In genomic region chr17:77862890-77863813, GRCh38 we compare ENCODE assay signal across 15 cellular contexts.
DNase-seq lines count a peak whose midpoint lies in the region; ATAC-seq and TF ChIP-seq lines count a peak whose summit lies in the region.
"Had no signal": no experiment of that assay in that cellular context is flagged by ENCODE, and none has a peak within 500 bp of the region (broad histone marks: within the 10 kb centered on the region; RNA-seq: fewer than 3 reads in every experiment).

No MANE protein-coding gene starts in this region.

- no peaks in the 10 kb centered on the region for H3K36me3 Mint-ChIP-seq in activated naive CD8-positive, alpha-beta T cell treated with anti-CD3 and anti-CD28 coated beads, Interleukin-2, amount 10 ng/mL, durations not matched to agents 7 days and 5 days
- no peaks in the 10 kb centered on the region for H3K36me3 Mint-ChIP-seq in activated naive CD8-positive, alpha-beta T cell treated with anti-CD3 and anti-CD28 coated beads, Interleukin-2, amount 50 U/mL, for 24 hours (ENCODE audit: low read depth)
- H3K36me3 Mint-ChIP-seq in immature natural killer cell: peaks cover 0 to 4% (median 0%) of the 10 kb centered on the region in 3 donors

- no peak for TF ChIP-seq CTCF in transverse colon (IDR thresholded peaks at IDR 0.05)

- peaks cover 12% of the 10 kb centered on the region for H3K4me1 Mint-ChIP-seq in activated naive CD8-positive, alpha-beta T cell treated with anti-CD3 and anti-CD28 coated beads, Interleukin-2, amount 10 ng/mL, durations not matched to agents 7 days and 5 days
- H3K4me1 Mint-ChIP-seq in activated naive CD8-positive, alpha-beta T cell treated with anti-CD3 and anti-CD28 coated beads, Interleukin-2, amount 50 U/mL, for 24 hours: peaks cover 19% of the 10 kb centered on the region
- peaks cover 61 to 73% of the 10 kb centered on the region in 2 donors for H3K4me1 Mint-ChIP-seq in immature natural killer cell

- no peaks in the 10 kb centered on the region for H3K9me3 ChIP-seq in SJCRH30 (replicated peaks)
- H3K9me3 ChIP-seq in transverse colon: no peaks in the 10 kb centered on the region

- ATAC-seq in activated naive CD8-positive, alpha-beta T cell treated with anti-CD3 and anti-CD28 coated beads, Interleukin-2, amount 10 ng/mL, durations not matched to agents 7 days and 5 days (ENCODE audit: low read depth): no peak
- ATAC-seq in activated naive CD8-positive, alpha-beta T cell treated with anti-CD3 and anti-CD28 coated beads, Interleukin-2, amount 50 U/mL, for 24 hours: no peak
- ATAC-seq in activated CD4-positive, CD25-positive, alpha-beta regulatory T cell treated with anti-CD3 and anti-CD28 coated beads, Interleukin-2, amount 50 U/mL, for 24 hours: no peak
- no peak for ATAC-seq in HG03469 (IDR thresholded peaks at IDR 0.05; ENCODE audit: unreplicated experiment)

- 64 to 100% methylated on average over 3 to 14 of the region's 14 CpGs for WGBS in transverse colon (ENCODE audit: low coverage in 1 of 2), 2 donors

- H3K27ac ChIP-seq in SJCRH30: peak overlapping the region; percentile 44
- H3K27ac ChIP-seq in transverse colon: peak overlapping the region in 3 of 4 donors; percentile 56 to 68 (median 67)
- H3K27ac ChIP-seq: parathyroid adenoma had no signal

- H3K4me3 Mint-ChIP-seq in activated naive CD8-positive, alpha-beta T cell treated with anti-CD3 and anti-CD28 coated beads, Interleukin-2, amount 10 ng/mL, durations not matched to agents 7 days and 5 days: no peak overlapping the region
- H3K4me3 Mint-ChIP-seq in activated naive CD8-positive, alpha-beta T cell treated with anti-CD3 and anti-CD28 coated beads, Interleukin-2, amount 50 U/mL, for 24 hours: no peak overlapping the region
- peak overlapping the region; percentile 90 to 94 (median 92) for H3K4me3 Mint-ChIP-seq in immature natural killer cell
- H3K4me3 Mint-ChIP-seq: activated T-cell treated with anti-CD3 and anti-CD28 coated beads, Interleukin-2, amount 50 U/mL, for 4 hours had no signal

- peaks cover 4% of the 10 kb centered on the region for H3K9me3 Mint-ChIP-seq in activated naive CD8-positive, alpha-beta T cell treated with anti-CD3 and anti-CD28 coated beads, Interleukin-2, amount 10 ng/mL, durations not matched to agents 7 days and 5 days
- H3K9me3 Mint-ChIP-seq in activated naive CD8-positive, alpha-beta T cell treated with anti-CD3 and anti-CD28 coated beads, Interleukin-2, amount 50 U/mL, for 24 hours: no peaks in the 10 kb centered on the region
- no peaks in the 10 kb centered on the region for H3K9me3 Mint-ChIP-seq in immature natural killer cell
- H3K9me3 Mint-ChIP-seq: activated T-cell treated with anti-CD3 and anti-CD28 coated beads, Interleukin-2, amount 50 U/mL, for 4 hours had no signal

- H3K27me3 ChIP-seq in SJCRH30 (no peaks in the 10 kb centered on the region), transverse colon (no peaks in the 10 kb centered on the region)

- peak overlapping the region; percentile 42 for H3K27ac Mint-ChIP-seq in activated naive CD8-positive, alpha-beta T cell treated with anti-CD3 and anti-CD28 coated beads, Interleukin-2, amount 10 ng/mL, durations not matched to agents 7 days and 5 days
- no peak overlapping the region for H3K27ac Mint-ChIP-seq in activated naive CD8-positive, alpha-beta T cell treated with anti-CD3 and anti-CD28 coated beads, Interleukin-2, amount 50 U/mL, for 24 hours
- H3K27ac Mint-ChIP-seq in immature natural killer cell: peak overlapping the region; percentile 86 to 97 (median 96)

- POLR2A ChIA-PET in activated naive CD8-positive, alpha-beta T cell treated with anti-CD3 and anti-CD28 coated beads, Interleukin-2, amount 10 ng/mL, durations not matched to agents 7 days and 5 days (lab: Charles Lee): interaction anchor here (0.9 to 2.0 kb wide), 3 partner anchors 18 to 95 kb away, joined by 3 to 6 read pairs (median 3); partner anchors contain the start of gene TNRC6C

- H3K4me1 ChIP-seq in SJCRH30 (peaks cover 19% of the 10 kb centered on the region), transverse colon (peaks cover 8 to 23% (median 16%) of the 10 kb centered on the region in 4 donors)

- H3K36me3 ChIP-seq in SJCRH30 (no peaks in the 10 kb centered on the region), transverse colon (no peaks in the 10 kb centered on the region)

- intact Hi-C loops in transverse colon (cut with DNase I; ENCODE audit: low total_unique reads): no loop called here

- no peak for TF ChIP-seq EP300 in transverse colon (IDR thresholded peaks at IDR 0.05; ENCODE audit: low read depth)

- TF ChIP-seq POLR2A in transverse colon (IDR thresholded peaks at IDR 0.05): no peak

- in situ Hi-C loops in transverse colon (cut with MboI; ENCODE audit: low pct_ligation_motif_present in 1 of 4, low pct_unique_long_range_greater_than_20kb in 1 of 4, low sequenced_read_pairs in 3 of 4): no loop called here

- H3K27me3 Mint-ChIP-seq in activated naive CD8-positive, alpha-beta T cell treated with anti-CD3 and anti-CD28 coated beads, Interleukin-2, amount 10 ng/mL, durations not matched to agents 7 days and 5 days: peaks cover 3% of the 10 kb centered on the region
- H3K27me3 Mint-ChIP-seq in activated naive CD8-positive, alpha-beta T cell treated with anti-CD3 and anti-CD28 coated beads, Interleukin-2, amount 50 U/mL, for 24 hours: no peaks in the 10 kb centered on the region
- peaks cover 1 to 9% (median 3%) of the 10 kb centered on the region in 3 donors for H3K27me3 Mint-ChIP-seq in immature natural killer cell (ENCODE audit: low read depth in 3 of 3)

- H3K4me3 ChIP-seq in SJCRH30: peak overlapping the region; percentile 35
- no peak overlapping the region for H3K4me3 ChIP-seq in transverse colon

- DNase-seq in activated naive CD8-positive, alpha-beta T cell treated with anti-CD3 and anti-CD28 coated beads, Interleukin-2, amount 10 ng/mL, durations not matched to agents 7 days and 5 days: no peak
- no peak for DNase-seq in activated naive CD8-positive, alpha-beta T cell treated with anti-CD3 and anti-CD28 coated beads, Interleukin-2, amount 50 U/mL, for 24 hours
- DNase-seq in SJCRH30: peak; percentile 78 to 86
- DNase-seq in immature natural killer cell: no peak
- DNase-seq in transverse colon: no peak
- no peak for DNase-seq in cortex of kidney (lab: John Stamatoyannopoulos, UW)
- DNase-seq: activated CD4-positive, alpha-beta T cell treated with anti-CD3 and anti-CD28 coated beads for 1 hour; activated T-cell treated with anti-CD3 and anti-CD28 coated beads, Interleukin-2, amount 50 U/mL, for 4 hours; amniotic stem cell; mesenchymal stem cell; NCI-H1092; NCI-H226 had no signal

Comparison
In these comparisons a context has a peak if more than half of its experiments do, and no peak if none do; other contexts are left out.
1. DNase-seq: peak in SJCRH30 (2 of 2); none in activated naive CD8-positive, alpha-beta T cell treated with anti-CD3 and anti-CD28 coated beads, Interleukin-2, amount 10 ng/mL, durations not matched to agents 7 days and 5 days (single experiment), activated naive CD8-positive, alpha-beta T cell treated with anti-CD3 and anti-CD28 coated beads, Interleukin-2, amount 50 U/mL, for 24 hours (single experiment), immature natural killer cell (0 of 3), transverse colon (single experiment) and cortex of kidney (single experiment).
2. H3K4me3 Mint-ChIP-seq: peak in immature natural killer cell (5 of 5); none in activated naive CD8-positive, alpha-beta T cell treated with anti-CD3 and anti-CD28 coated beads, Interleukin-2, amount 10 ng/mL, durations not matched to agents 7 days and 5 days (single experiment) and activated naive CD8-positive, alpha-beta T cell treated with anti-CD3 and anti-CD28 coated beads, Interleukin-2, amount 50 U/mL, for 24 hours (single experiment).